Comparison of ENCODE assay signal across 15 cellular contexts in the genomic region with DNA sequence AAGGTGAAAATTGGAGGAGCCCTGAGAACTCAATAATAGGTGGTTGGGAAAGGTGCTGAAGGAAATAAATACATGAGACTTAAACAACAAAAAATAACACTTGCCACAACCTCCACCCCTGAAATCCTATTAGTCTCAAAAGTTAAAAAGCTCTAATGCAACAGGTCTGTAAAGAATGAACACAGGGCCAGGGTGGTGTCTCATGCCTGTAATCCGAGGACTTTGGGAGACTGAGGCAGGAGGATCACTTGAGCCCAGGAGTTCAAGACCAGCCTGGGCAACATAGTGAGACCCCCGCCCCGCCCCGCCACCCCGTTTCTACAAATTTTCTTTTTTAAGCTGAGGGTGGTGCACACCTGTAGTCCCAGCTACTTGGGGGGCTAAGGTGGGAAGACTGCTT. TPM values are rescaled to one million over a fixed set of nuclear protein-coding genes. Genes with fewer than 3 reads are reported as not detected.
DNase-seq lines count a peak whose midpoint lies in the region; ATAC-seq, FAIRE-seq and TF ChIP-seq lines count a peak whose summit lies in the region.
"Had no signal": no experiment of that assay in that cellular context is flagged by ENCODE, and none has a peak within 500 bp of the region (broad histone marks: within the 10 kb centered on the region; RNA-seq: fewer than 3 reads in every experiment).

No MANE protein-coding gene starts in this region.

- FAIRE-seq in HTR-8/SVneo (lab: Jason Lieb, UNC) = no peak

- BruUV-seq in MCF 10A (replicated peaks; lab: Mats Ljungman, UMichigan) = no TSS peak

- peaks cover 17% of the 10 kb centered on the region for H3K36me3 Mint-ChIP-seq in MCF 10A (ENCODE audit: insufficient read depth, unreplicated experiment)
- H3K36me3 Mint-ChIP-seq in activated B cell treated with CpG ODN at 0.5 μM for 24 hours (ENCODE audit: low read depth) = peaks cover 42% of the 10 kb centered on the region
- no peaks in the 10 kb centered on the region for H3K36me3 Mint-ChIP-seq in glutamatergic neuron (ENCODE audit: unreplicated experiment)
- H3K36me3 Mint-ChIP-seq in type B pancreatic cell = peaks cover 16% of the 10 kb centered on the region

- H3K4me3 Mint-ChIP-seq in MCF 10A (ENCODE audit: unreplicated experiment) = peak overlapping the region; percentile 90
- peak overlapping the region; percentile 78 for H3K4me3 Mint-ChIP-seq in activated B cell treated with CpG ODN at 0.5 μM for 24 hours
- peak overlapping the region; percentile 26 for H3K4me3 Mint-ChIP-seq in glutamatergic neuron (ENCODE audit: unreplicated experiment)
- peak overlapping the region; percentile 97 for H3K4me3 Mint-ChIP-seq in type B pancreatic cell

- DNase-seq in MCF 10A (ENCODE audit: unreplicated experiment) (no peak), breast epithelium (ENCODE audit: low spot score in 2 of 2) (no peak), activated B cell treated with CpG ODN at 0.5 μM for 24 hours (no peak), glutamatergic neuron (no peak), type B pancreatic cell (ENCODE audit: extremely low spot score, unreplicated experiment) (no peak), HTR-8/SVneo (ENCODE audit: insufficient read length, low spot score) (no peak), T-helper 9 cell (no peak)
- no peak for DNase-seq in stimulated activated CD8-positive, alpha-beta memory T cell treated with anti-CD3 and anti-CD28 coated beads, Interleukin-4, amount 100 ng/mL, for 48 hours
- DNase-seq: dermis blood vessel endothelial cell, foreskin keratinocyte, islet precursor cell, NCI-H1092 treated with DMSO at 0.1 percent for 48 hours, NCI-H510A, spleen had no signal

- no peaks in the 10 kb centered on the region for H3K27me3 ChIP-seq in breast epithelium
- H3K27me3 ChIP-seq: foreskin keratinocyte, spleen, vagina had no signal

- intact Hi-C loops in MCF 10A (cut with micrococcal nuclease) (loop anchor here (1.0 to 10.0 kb wide), 3 partner anchors 85 to 544 kb away; a partner anchor contains a TSS), breast epithelium (cut with DNase I; ENCODE audit: low total_unique reads) (loop anchor here (5.0 kb wide), 1 partner anchor 333 kb away; a partner anchor contains a TSS), activated B cell treated with CpG ODN at 0.5 μM for 24 hours (cut with micrococcal nuclease) (loop anchor here (1.0 kb wide), 5 partner anchors 16 to 453 kb away; a partner anchor contains a TSS)

- H3K27ac Mint-ChIP-seq in MCF 10A (ENCODE audit: low read depth, unreplicated experiment) (no peak overlapping the region), activated B cell treated with CpG ODN at 0.5 μM for 24 hours (peak overlapping the region; percentile 79), glutamatergic neuron (ENCODE audit: unreplicated experiment) (no peak overlapping the region), type B pancreatic cell (no peak overlapping the region)

- no peaks in the 10 kb centered on the region for H3K9me3 ChIP-seq in breast epithelium
- H3K9me3 ChIP-seq: spleen, vagina had no signal

- H3K4me3 ChIP-seq in breast epithelium = peak overlapping the region in 1 of 3 donors; percentile 6

- H3K9me3 Mint-ChIP-seq in MCF 10A (ENCODE audit: unreplicated experiment) = no peaks in the 10 kb centered on the region
- H3K9me3 Mint-ChIP-seq in activated B cell treated with CpG ODN at 0.5 μM for 24 hours = no peaks in the 10 kb centered on the region
- peaks cover 6% of the 10 kb centered on the region for H3K9me3 Mint-ChIP-seq in glutamatergic neuron (ENCODE audit: unreplicated experiment)
- H3K9me3 Mint-ChIP-seq in type B pancreatic cell = no peaks in the 10 kb centered on the region

- TF ChIP-seq CTCF in MCF 10A (IDR thresholded peaks at IDR 0.05; ENCODE audit: unreplicated experiment) (no peak), breast epithelium (IDR thresholded peaks at IDR 0.05) (no peak), activated B cell treated with CpG ODN at 0.5 μM for 24 hours (IDR thresholded peaks at IDR 0.05) (no peak), glutamatergic neuron (IDR thresholded peaks at IDR 0.05; ENCODE audit: partially characterized antibody, unreplicated experiment) (no peak), type B pancreatic cell (conservative IDR thresholded peaks at IDR 0.05) (no peak)

- CTCF ChIA-PET in MCF 10A (lab: Yijun Ruan, JAX) (interaction anchor here (1.0 to 1.9 kb wide), 3 partner anchors 22 to 243 kb away, joined by 3 to 7 read pairs (median 5); no protein-coding TSS in a partner anchor), activated B cell treated with CpG ODN at 0.5 μM for 24 hours (lab: Charles Lee) (interaction anchor here (0.9 to 4.4 kb wide), 4 partner anchors 126 to 243 kb away, joined by 3 to 23 read pairs (median 5); a partner anchor contains a TSS)

- H3K36me3 ChIP-seq in breast epithelium = no peaks in the 10 kb centered on the region

- H3K4me1 Mint-ChIP-seq in MCF 10A (ENCODE audit: insufficient read depth, unreplicated experiment) (peaks cover 32% of the 10 kb centered on the region), activated B cell treated with CpG ODN at 0.5 μM for 24 hours (peaks cover 76% of the 10 kb centered on the region), glutamatergic neuron (ENCODE audit: low read depth, unreplicated experiment) (peaks cover 12% of the 10 kb centered on the region), type B pancreatic cell (ENCODE audit: unreplicated experiment) (peaks cover 31% of the 10 kb centered on the region)

- TF ChIP-seq POLR2A in breast epithelium (IDR thresholded peaks at IDR 0.05) = no peak

- H3K27me3 Mint-ChIP-seq in MCF 10A (ENCODE audit: insufficient read depth, unreplicated experiment) = no peaks in the 10 kb centered on the region
- no peaks in the 10 kb centered on the region for H3K27me3 Mint-ChIP-seq in activated B cell treated with CpG ODN at 0.5 μM for 24 hours
- peaks cover 6% of the 10 kb centered on the region for H3K27me3 Mint-ChIP-seq in glutamatergic neuron (ENCODE audit: unreplicated experiment)
- H3K27me3 Mint-ChIP-seq in type B pancreatic cell = peaks cover 4% of the 10 kb centered on the region

- POLR2A ChIA-PET in MCF 10A (lab: Yijun Ruan, JAX) = interaction anchor here (0.6 to 8.2 kb wide), 17 partner anchors 9 to 253 kb away, joined by 3 to 112 read pairs (median 17); a partner anchor contains a TSS
- POLR2A ChIA-PET in activated B cell treated with CpG ODN at 0.5 μM for 24 hours (lab: Charles Lee) = interaction anchor here (0.6 to 8.6 kb wide), 17 partner anchors 13 to 330 kb away, joined by 3 to 170 read pairs (median 11); a partner anchor contains a TSS

- no peak for ATAC-seq in activated B cell treated with CpG ODN at 0.5 μM for 24 hours (ENCODE audit: low read depth)

- H3K27ac ChIP-seq in breast epithelium = no peak overlapping the region
- H3K27ac ChIP-seq: foreskin keratinocyte had no signal

- peaks cover 0 to 13% of the 10 kb centered on the region in 2 donors for H3K4me1 ChIP-seq in breast epithelium

RNA-seq across cellular contexts. Expression of a gene that starts 1.1 kb away (rescaled TPM):
- total RNA-seq in MCF 10A (2022) (26.7 and 27.9 TPM in 2 replicates), breast epithelium (10 to 100 TPM; 21.9 to 33.8 (median 22.9) TPM), activated B cell treated with CpG ODN at 0.5 μM for 24 hours (38.9 and 40.2 TPM in 2 replicates), glutamatergic neuron (ENCODE audit: unreplicated experiment) (37.4 TPM), type B pancreatic cell (ENCODE audit: low replicate concordance) (22.1 and 37.5 TPM in 2 replicates)

RNA-seq across cellular contexts. Expression of a gene that starts 16.2 kb away (rescaled TPM):
- total RNA-seq in MCF 10A (2022) (2.6 and 4.4 TPM in 2 replicates), breast epithelium (1 to 10 TPM; 2.7 to 9.8 (median 9.7) TPM), activated B cell treated with CpG ODN at 0.5 μM for 24 hours (10.6 and 12.6 TPM in 2 replicates), glutamatergic neuron (ENCODE audit: unreplicated experiment) (20.0 TPM), type B pancreatic cell (ENCODE audit: low replicate concordance) (8.9 and 12.1 TPM in 2 replicates)

Comparison
In these comparisons a context has a peak if more than half of its experiments do, and no peak if none do; other contexts are left out.
1. H3K4me3 Mint-ChIP-seq: peak in every context shown above with its lines; median percentile 97 in type B pancreatic cell; 90 in MCF 10A; 78 in activated B cell treated with CpG ODN at 0.5 μM for 24 hours; 26 in glutamatergic neuron.